In the genomic region with DNA sequence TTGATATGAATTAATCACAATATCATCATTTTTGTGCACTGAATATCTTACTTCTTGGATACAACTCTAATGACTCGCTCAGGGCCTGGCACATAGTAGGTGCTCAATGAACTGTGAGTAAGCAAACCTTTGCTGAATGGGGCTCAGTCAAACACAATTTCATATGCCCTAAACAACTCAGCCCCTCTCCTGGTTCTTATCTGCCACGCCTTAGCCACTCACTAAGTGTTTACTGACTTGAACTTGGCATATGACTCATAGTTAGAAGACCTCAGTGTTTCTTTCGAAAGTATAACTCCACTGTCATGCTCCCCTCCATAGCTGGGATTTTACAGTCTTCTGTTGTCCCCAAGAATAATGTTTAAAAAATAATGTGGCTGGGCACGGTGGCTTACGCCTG, we compare ENCODE assay signal across 1 cellular context.
TF ChIP-seq lines count a peak whose summit lies in the region.

No MANE protein-coding gene starts in this region.

TF ChIP-seq in IMR-90, 13 proteins besides CTCF, POLR2A, EP300 and RAD21:
- TF ChIP-seq FOS (IDR thresholded peaks at IDR 0.05; ENCODE audit: low read depth, low read length) = peak; percentile 77
- TF ChIP-seq NFE2L2 (IDR thresholded peaks at IDR 0.05; ENCODE audit: low read depth, low read length) = no peak
